8 cellular contexts compared by ENCODE assay signal in genomic region chr16:10385725-10386516, GRCh38. TPM values are rescaled to one million over a fixed set of nuclear protein-coding genes. Genes with fewer than 3 reads are reported as not detected.
DNase-seq lines count a peak whose midpoint lies in the region; ATAC-seq lines count a peak whose summit lies in the region.

Gene ATF7IP2, plus strand, starts transcription at chr16:10386061. Its CDS starts 44,560 bp downstream, at chr16:10430621.

- ATAC-seq in GM21529 (IDR thresholded peaks at IDR 0.05; ENCODE audit: unreplicated experiment) = peak; percentile 90

- H3K4me3 ChIP-seq in Jurkat, Clone E6-1 (ENCODE audit: low read length) = peak within 1 kb of the TSS; percentile 89

- DNase-seq in D341Med (ENCODE audit: low spot score) (peak; percentile 39), cerebellum (ENCODE audit: low spot score) (peak; percentile 86), kidney glomerular epithelial cell (lab: John Stamatoyannopoulos, UW) (peak; percentile 93), NCI-H345 treated with DMSO at 0.1 percent for 48 hours (lab: John Stamatoyannopoulos, UW; ENCODE audit: unreplicated experiment) (no peak)
- peak; percentile 91 for DNase-seq in Jurkat, Clone E6-1 (ENCODE audit: low read depth, low spot score)
- peak; percentile 76 for DNase-seq in activated CD4-positive, alpha-beta T cell treated with anti-CD3 and anti-CD28 coated beads for 1 hour
- DNase-seq in stimulated activated CD4-positive, alpha-beta T cell treated with anti-CD3 and anti-CD28 coated beads, Interleukin-15, amount 100 ng/mL, for 48 hours (ENCODE audit: low read depth in 2 of 2) = peak; percentile 89 to 91

RNA-seq across cellular contexts. Expression of gene ATF7IP2, which starts in this region (rescaled TPM):
- polyA plus RNA-seq in Jurkat, Clone E6-1 (2012; ENCODE audit: insufficient read depth, insufficient read length) = 15.3 TPM
- 14.6 TPM for total RNA-seq in cerebellum
